ENCODE assay signal across 22 cellular contexts in genomic region chr15:27669641-27670040, GRCh38.
DNase-seq lines count a peak whose midpoint lies in the region; ATAC-seq lines count a peak whose summit lies in the region.
"Had no signal": no experiment of that assay in that cellular context is flagged by ENCODE, and none has a peak within 500 bp of the region (broad histone marks: within the 10 kb centered on the region; RNA-seq: fewer than 3 reads in every experiment).

No MANE protein-coding gene starts in this region.

- DNase-seq in Caki2 (ENCODE audit: low read depth) (peak; percentile 68), SW480 (ENCODE audit: low spot score) (peak; percentile 11), kidney tubule cell (ENCODE audit: low spot score) (peak; percentile 90), renal cortical epithelial cell (ENCODE audit: low read depth) (peak; percentile 84), NCI-H1105 treated with DMSO at 0.1 percent for 48 hours (lab: John Stamatoyannopoulos, UW) (no peak)
- DNase-seq in activated naive CD4-positive, alpha-beta T cell treated with anti-CD3 and anti-CD28 coated beads, Interleukin-2, amount 50 U/mL, for 72 hours (ENCODE audit: low spot score in 2 of 2), result no peak
- DNase-seq: 8988T; CD4-positive, CD25-positive, alpha-beta regulatory T cell; DMS53; GOT3; HFFc6; Karpas-422; MV-4-11; NCI-H2029; NCI-H446; NCI-H524 treated with DMSO at 0.1 percent for 48 hours; NCI-H82; NK-92 treated with Interleukin-12 subunit alpha and Interleukin-12 subunit beta, amount 100 ng/mL, for 24 hours; PC-3; Right ventricle myocardium superior; RPMI8226 had no signal

- H3K9me3 Mint-ChIP-seq in activated naive CD4-positive, alpha-beta T cell treated with anti-CD3 and anti-CD28 coated beads, Interleukin-2, amount 50 U/mL, for 72 hours, result peaks cover 10 to 19% of the 10 kb centered on the region in 2 donors

- H3K27ac Mint-ChIP-seq in activated naive CD4-positive, alpha-beta T cell treated with anti-CD3 and anti-CD28 coated beads, Interleukin-2, amount 50 U/mL, for 72 hours, result no peak overlapping the region
- H3K27ac Mint-ChIP-seq: CD4-positive, CD25-positive, alpha-beta regulatory T cell; HFFc6 had no signal

- in situ Hi-C loops in Caki2 (cut with HindIII; ENCODE audit: low pct_unique_long_range_greater_than_20kb, low sequenced_read_pairs), result no loop called here

- no peak for ATAC-seq in HG03135 (IDR thresholded peaks at IDR 0.05; ENCODE audit: unreplicated experiment)
- ATAC-seq in activated naive CD4-positive, alpha-beta T cell treated with anti-CD3 and anti-CD28 coated beads, Interleukin-2, amount 50 U/mL, for 72 hours, result no peak
- ATAC-seq: PC-3 had no signal

- H3K36me3 Mint-ChIP-seq in activated naive CD4-positive, alpha-beta T cell treated with anti-CD3 and anti-CD28 coated beads, Interleukin-2, amount 50 U/mL, for 72 hours, result peaks cover 0 to 10% of the 10 kb centered on the region in 2 donors
- H3K36me3 Mint-ChIP-seq: CD4-positive, CD25-positive, alpha-beta regulatory T cell had no signal

Comparison
In these comparisons a context has a peak if more than half of its experiments do, and no peak if none do; other contexts are left out.
1. DNase-seq: peak in Caki2 (single experiment), SW480 (single experiment), kidney tubule cell (single experiment) and renal cortical epithelial cell (single experiment); none in activated naive CD4-positive, alpha-beta T cell treated with anti-CD3 and anti-CD28 coated beads, Interleukin-2, amount 50 U/mL, for 72 hours (0 of 2) and NCI-H1105 treated with DMSO at 0.1 percent for 48 hours (single experiment).